ENCODE assay signal across 1 cellular context in genomic region chr16:31186176-31186575, GRCh38.
TF ChIP-seq lines count a peak whose summit lies in the region.

No MANE protein-coding gene starts in this region.

TF ChIP-seq in GM23338, 12 proteins besides CTCF, POLR2A, EP300 and RAD21:
- TF ChIP-seq NANOG (IDR thresholded peaks at IDR 0.05; ENCODE audit: borderline replicate concordance) (no peak), EZH2 (IDR thresholded peaks at IDR 0.05; ENCODE audit: low read depth, unreplicated experiment) (no peak), JUNB (IDR thresholded peaks at IDR 0.05; ENCODE audit: unreplicated experiment) (no peak), ZNF462 (CRISPR knock-in tag; IDR thresholded peaks at IDR 0.05) (no peak), POLR2AphosphoS5 (IDR thresholded peaks at IDR 0.05; ENCODE audit: low read depth) (no peak), STAT1 (IDR thresholded peaks at IDR 0.05; ENCODE audit: unreplicated experiment) (no peak), REST (IDR thresholded peaks at IDR 0.05; ENCODE audit: unreplicated experiment) (no peak), EZH2phosphoT487 (IDR thresholded peaks at IDR 0.05; ENCODE audit: unreplicated experiment) (no peak), ZNF331 (CRISPR knock-in tag; IDR thresholded peaks at IDR 0.05; ENCODE audit: low read depth) (no peak), CREB1 (CRISPR knock-in tag; IDR thresholded peaks at IDR 0.05; ENCODE audit: low read depth) (no peak), ZNF114 (CRISPR knock-in tag; IDR thresholded peaks at IDR 0.05) (no peak)
- TF ChIP-seq, protein P1, sequence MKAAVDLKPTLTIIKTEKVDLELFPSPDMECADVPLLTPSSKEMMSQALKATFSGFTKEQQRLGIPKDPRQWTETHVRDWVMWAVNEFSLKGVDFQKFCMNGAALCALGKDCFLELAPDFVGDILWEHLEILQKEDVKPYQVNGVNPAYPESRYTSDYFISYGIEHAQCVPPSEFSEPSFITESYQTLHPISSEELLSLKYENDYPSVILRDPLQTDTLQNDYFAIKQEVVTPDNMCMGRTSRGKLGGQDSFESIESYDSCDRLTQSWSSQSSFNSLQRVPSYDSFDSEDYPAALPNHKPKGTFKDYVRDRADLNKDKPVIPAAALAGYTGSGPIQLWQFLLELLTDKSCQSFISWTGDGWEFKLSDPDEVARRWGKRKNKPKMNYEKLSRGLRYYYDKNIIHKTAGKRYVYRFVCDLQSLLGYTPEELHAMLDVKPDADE (IDR thresholded peaks at IDR 0.05): no peak
TF ChIP-seq in GM23338: peak in this region for 0.
